Comparison of ENCODE assay signal across 21 cellular contexts in genomic region chr16:729768-730665, GRCh38. TPM values are rescaled to one million over a fixed set of nuclear protein-coding genes. Genes with fewer than 3 reads are reported as not detected.
DNase-seq lines count a peak whose midpoint lies in the region; ATAC-seq and TF ChIP-seq lines count a peak whose summit lies in the region.
"Had no signal": no experiment of that assay in that cellular context is flagged by ENCODE, and none has a peak within 500 bp of the region (broad histone marks: within the 10 kb centered on the region; RNA-seq: fewer than 3 reads in every experiment).

No MANE protein-coding gene starts in this region.

- DNase-seq in activated T-cell treated with anti-CD3 and anti-CD28 coated beads, Interleukin-2, amount 50 U/mL, for 24 hours: peak; percentile 34
- no peak for DNase-seq in activated T-cell treated with anti-CD3 and anti-CD28 coated beads, Interleukin-2, amount 50 U/mL, for 72 hours
- DNase-seq in HAP-1 (ENCODE audit: low spot score in 2 of 2): no peak
- no peak for DNase-seq in T-helper 17 cell
- DNase-seq in osteocyte (ENCODE audit: extremely low spot score, unreplicated experiment): peak; percentile 84
- no peak for DNase-seq in NCI-H82 treated with DMSO at 0.1 percent for 48 hours (lab: John Stamatoyannopoulos, UW; ENCODE audit: unreplicated experiment)
- DNase-seq in COR-L47 (lab: John Stamatoyannopoulos, UW): no peak
- DNase-seq: ACHN, activated B cell treated with CpG ODN at 0.5 μM for 24 hours, DMS153, GDM1, natural killer cell, NCI-H1436 treated with DMSO at 0.1 percent for 48 hours, NCI-H2171 treated with DMSO at 0.1 percent for 48 hours, OCI-M1, testis had no signal

- in situ Hi-C loops in HAP-1 (cut with MboI; ENCODE audit: low sequenced_read_pairs): loop anchor here (5.0 kb wide), 1 partner anchor 57 kb away; the partner anchor contains the start of genes CHTF18 and RPUSD1

- H3K27me3 ChIP-seq in HAP-1 (ENCODE audit: low read depth): no peaks in the 10 kb centered on the region
- H3K27me3 ChIP-seq: adrenal gland, testis had no signal

- no peaks in the 10 kb centered on the region for H3K9me3 Mint-ChIP-seq in activated T-cell treated with anti-CD3 and anti-CD28 coated beads, Interleukin-2, amount 50 U/mL, for 24 hours
- H3K9me3 Mint-ChIP-seq in activated T-cell treated with anti-CD3 and anti-CD28 coated beads, Interleukin-2, amount 50 U/mL, for 72 hours: no peaks in the 10 kb centered on the region
- H3K9me3 Mint-ChIP-seq in osteocyte (ENCODE audit: unreplicated experiment): no peaks in the 10 kb centered on the region
- H3K9me3 Mint-ChIP-seq: activated B cell treated with CpG ODN at 0.5 μM for 24 hours; activated T-helper 17 cell treated with anti-CD3 and anti-CD28 coated beads, Interleukin-2, amount 50 U/mL, for 72 hours; natural killer cell; stimulated activated effector memory CD8-positive, alpha-beta T cell treated with anti-CD3 and anti-CD28 coated beads, Interleukin-12 subunit alpha, Interleukin-12 subunit beta, amount 100 ng/mL, for 72 hours had no signal

- H3K4me3 ChIP-seq in HAP-1: peak overlapping the region; percentile 71; the same call in 1 of the 2 replicates
- H3K4me3 ChIP-seq: adrenal gland had no signal

- H3K9me3 ChIP-seq in HAP-1 (no peaks in the 10 kb centered on the region), T-helper 17 cell (ENCODE audit: control insufficient read depth, low read length, poor library complexity, severe bottlenecking) (no peaks in the 10 kb centered on the region)
- H3K9me3 ChIP-seq: adrenal gland, testis had no signal

- no peaks in the 10 kb centered on the region for H3K27me3 Mint-ChIP-seq in activated T-cell treated with anti-CD3 and anti-CD28 coated beads, Interleukin-2, amount 50 U/mL, for 24 hours
- no peaks in the 10 kb centered on the region for H3K27me3 Mint-ChIP-seq in activated T-cell treated with anti-CD3 and anti-CD28 coated beads, Interleukin-2, amount 50 U/mL, for 72 hours (ENCODE audit: low read depth)
- H3K27me3 Mint-ChIP-seq in T-helper 17 cell (no peaks in the 10 kb centered on the region), osteocyte (ENCODE audit: unreplicated experiment) (no peaks in the 10 kb centered on the region)
- H3K27me3 Mint-ChIP-seq: activated B cell treated with CpG ODN at 0.5 μM for 24 hours; activated T-helper 17 cell treated with anti-CD3 and anti-CD28 coated beads, Interleukin-2, amount 50 U/mL, for 72 hours had no signal

- H3K4me3 Mint-ChIP-seq in activated T-cell treated with anti-CD3 and anti-CD28 coated beads, Interleukin-2, amount 50 U/mL, for 24 hours: peak overlapping the region; percentile 20
- peak overlapping the region in 1 of 2 donors; percentile 29 for H3K4me3 Mint-ChIP-seq in activated T-cell treated with anti-CD3 and anti-CD28 coated beads, Interleukin-2, amount 50 U/mL, for 72 hours
- peak overlapping the region; percentile 19 for H3K4me3 Mint-ChIP-seq in T-helper 17 cell
- H3K4me3 Mint-ChIP-seq in osteocyte (ENCODE audit: unreplicated experiment): no peak overlapping the region
- H3K4me3 Mint-ChIP-seq: activated B cell treated with CpG ODN at 0.5 μM for 24 hours; activated T-helper 17 cell treated with anti-CD3 and anti-CD28 coated beads, Interleukin-2, amount 50 U/mL, for 72 hours; natural killer cell had no signal

- peaks cover 49% of the 10 kb centered on the region for H3K36me3 ChIP-seq in HAP-1 (replicated peaks)

- ATAC-seq in activated T-cell treated with anti-CD3 and anti-CD28 coated beads, Interleukin-2, amount 50 U/mL, for 72 hours (replicated peaks in 1 of 2): no peak
- ATAC-seq in T-helper 17 cell (no peak), GM21786 (IDR thresholded peaks at IDR 0.05; ENCODE audit: unreplicated experiment) (no peak)
- ATAC-seq: activated T-helper 17 cell treated with anti-CD3 and anti-CD28 coated beads, Interleukin-2, amount 50 U/mL, for 72 hours; left lobe of liver; natural killer cell; stimulated activated effector memory CD8-positive, alpha-beta T cell treated with anti-CD3 and anti-CD28 coated beads, Interleukin-12 subunit alpha, Interleukin-12 subunit beta, amount 100 ng/mL, for 72 hours had no signal

- H3K27ac Mint-ChIP-seq in activated T-cell treated with anti-CD3 and anti-CD28 coated beads, Interleukin-2, amount 50 U/mL, for 24 hours: no peak overlapping the region
- no peak overlapping the region for H3K27ac Mint-ChIP-seq in activated T-cell treated with anti-CD3 and anti-CD28 coated beads, Interleukin-2, amount 50 U/mL, for 72 hours
- H3K27ac Mint-ChIP-seq in T-helper 17 cell (no peak overlapping the region), osteocyte (ENCODE audit: unreplicated experiment) (no peak overlapping the region)
- H3K27ac Mint-ChIP-seq: activated B cell treated with CpG ODN at 0.5 μM for 24 hours; activated T-helper 17 cell treated with anti-CD3 and anti-CD28 coated beads, Interleukin-2, amount 50 U/mL, for 72 hours; natural killer cell; stimulated activated effector memory CD8-positive, alpha-beta T cell treated with anti-CD3 and anti-CD28 coated beads, Interleukin-12 subunit alpha, Interleukin-12 subunit beta, amount 100 ng/mL, for 72 hours had no signal

- H3K4me1 ChIP-seq in HAP-1: peaks cover 5% of the 10 kb centered on the region

- H3K4me1 Mint-ChIP-seq in activated T-cell treated with anti-CD3 and anti-CD28 coated beads, Interleukin-2, amount 50 U/mL, for 24 hours (ENCODE audit: low read depth): peaks cover 10% of the 10 kb centered on the region
- H3K4me1 Mint-ChIP-seq in activated T-cell treated with anti-CD3 and anti-CD28 coated beads, Interleukin-2, amount 50 U/mL, for 72 hours (ENCODE audit: low read depth): peaks cover under 1% of the 10 kb centered on the region
- H3K4me1 Mint-ChIP-seq in T-helper 17 cell (no peaks in the 10 kb centered on the region), osteocyte (ENCODE audit: unreplicated experiment) (no peaks in the 10 kb centered on the region)

- H3K36me3 Mint-ChIP-seq in activated T-cell treated with anti-CD3 and anti-CD28 coated beads, Interleukin-2, amount 50 U/mL, for 24 hours (ENCODE audit: low read depth): peaks cover 42% of the 10 kb centered on the region
- no peaks in the 10 kb centered on the region for H3K36me3 Mint-ChIP-seq in activated T-cell treated with anti-CD3 and anti-CD28 coated beads, Interleukin-2, amount 50 U/mL, for 72 hours (ENCODE audit: insufficient read depth in 2 of 2)
- no peaks in the 10 kb centered on the region for H3K36me3 Mint-ChIP-seq in T-helper 17 cell (ENCODE audit: low read depth)
- peaks cover 2% of the 10 kb centered on the region for H3K36me3 Mint-ChIP-seq in osteocyte (ENCODE audit: unreplicated experiment)
- H3K36me3 Mint-ChIP-seq: natural killer cell had no signal

- TF ChIP-seq CTCF in osteocyte (IDR thresholded peaks at IDR 0.05): no peak

RNA-seq across cellular contexts. Expression of gene HAGHL, which starts 3.1 kb away (rescaled TPM):
- total RNA-seq in activated T-cell treated with anti-CD3 and anti-CD28 coated beads, Interleukin-2, amount 50 U/mL, for 72 hours: 10 to 100 TPM; 11.4 to 17.6 TPM
- total RNA-seq in T-helper 17 cell (10 to 100 TPM in 1 of 2 donors, 1 to 10 TPM in 1; 9.8 to 12.5 TPM), osteocyte (11.3 and 17.3 TPM in 2 replicates)

RNA-seq across cellular contexts. Expression of gene CCDC78, which starts 3.8 kb away (rescaled TPM):
- total RNA-seq in activated T-cell treated with anti-CD3 and anti-CD28 coated beads, Interleukin-2, amount 50 U/mL, for 72 hours: 1 to 10 TPM; 3.0 to 3.9 TPM
- total RNA-seq in T-helper 17 cell (1 to 10 TPM; 3.4 to 3.7 TPM), osteocyte (2.6 and 3.1 TPM in 2 replicates)

RNA-seq across cellular contexts. Expression of gene ANTKMT, which starts 9.1 kb away (rescaled TPM):
- total RNA-seq in activated T-cell treated with anti-CD3 and anti-CD28 coated beads, Interleukin-2, amount 50 U/mL, for 72 hours: 10 to 100 TPM; 36.4 to 36.9 TPM
- total RNA-seq in T-helper 17 cell (10 to 100 TPM; 10.3 to 11.8 TPM), osteocyte (41.5 and 41.7 TPM in 2 replicates)

RNA-seq across cellular contexts. Expression of gene CIAO3, which starts 10.8 kb away (rescaled TPM):
- total RNA-seq in activated T-cell treated with anti-CD3 and anti-CD28 coated beads, Interleukin-2, amount 50 U/mL, for 72 hours: 10 to 100 TPM; 38.0 to 40.6 TPM
- total RNA-seq in T-helper 17 cell (10 to 100 TPM; 33.7 to 33.8 TPM), osteocyte (31.4 and 31.5 TPM in 2 replicates)

RNA-seq across cellular contexts. Expression of gene METRN, which starts 15.1 kb away (rescaled TPM):
- 10 to 100 TPM; 11.1 to 11.7 TPM for total RNA-seq in activated T-cell treated with anti-CD3 and anti-CD28 coated beads, Interleukin-2, amount 50 U/mL, for 72 hours
- total RNA-seq in T-helper 17 cell (1 to 10 TPM; 3.8 to 4.3 TPM), osteocyte (48.2 and 49.7 TPM in 2 replicates)

Comparison
In these comparisons a context has a peak if more than half of its experiments do, and no peak if none do; other contexts are left out.
1. DNase-seq: peak in activated T-cell treated with anti-CD3 and anti-CD28 coated beads, Interleukin-2, amount 50 U/mL, for 24 hours (single experiment) and osteocyte (single experiment); none in activated T-cell treated with anti-CD3 and anti-CD28 coated beads, Interleukin-2, amount 50 U/mL, for 72 hours (0 of 2), HAP-1 (0 of 2), T-helper 17 cell (0 of 3), NCI-H82 treated with DMSO at 0.1 percent for 48 hours (single experiment) and COR-L47 (single experiment).